ENCODE assay signal across 24 cellular contexts in the genomic region with DNA sequence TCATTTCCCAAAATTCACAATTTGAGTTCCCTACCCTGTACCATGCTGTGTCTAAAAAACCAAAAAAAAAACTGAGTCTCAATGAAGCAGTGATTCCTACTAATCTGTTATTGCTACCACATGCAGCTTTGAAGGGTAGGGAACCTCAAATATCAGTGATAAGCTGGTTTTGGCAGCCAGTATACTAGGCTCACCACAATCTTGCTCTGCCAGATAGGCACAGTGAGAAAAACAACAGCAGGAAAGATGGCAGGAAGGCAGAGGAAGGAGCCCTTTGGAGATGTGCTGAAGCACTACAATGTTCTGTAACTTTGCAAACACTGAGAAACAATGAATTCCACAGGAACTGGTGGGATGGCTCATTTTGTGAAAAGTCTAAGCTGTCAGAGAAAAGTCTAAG.
"Had no signal": no experiment of that assay in that cellular context is flagged by ENCODE, and none has a peak within 500 bp of the region (broad histone marks: within the 10 kb centered on the region; RNA-seq: fewer than 3 reads in every experiment).

No MANE protein-coding gene starts in this region.

- FAIRE-seq: small intestine had no signal

- ATAC-seq: activated naive CD4-positive, alpha-beta T cell treated with anti-CD3 and anti-CD28 coated beads, Interleukin-2, amount 50 U/mL, for 72 hours; psoas muscle; right lobe of liver; stimulated activated naive CD8-positive, alpha-beta T cell treated with anti-CD3 and anti-CD28 coated beads, Interleukin-15, amount 100 ng/mL, for 72 hours; WTC11 had no signal

- H3K27me3 ChIP-seq: brain microvascular endothelial cell, esophagus squamous epithelium, right lobe of liver, vagina had no signal

- H3K4me1 ChIP-seq: esophagus squamous epithelium, psoas muscle, right lobe of liver, vagina had no signal

- H3K27ac ChIP-seq: brain microvascular endothelial cell, esophagus squamous epithelium, psoas muscle, right lobe of liver, vagina had no signal

- H3K4me1 Mint-ChIP-seq: stimulated activated naive CD8-positive, alpha-beta T cell treated with anti-CD3 and anti-CD28 coated beads, Interleukin-15, amount 100 ng/mL, for 72 hours; WTC11 had no signal

- H3K4me3 Mint-ChIP-seq: activated CD4-positive, alpha-beta memory T cell treated with anti-CD3 and anti-CD28 coated beads for 36 hours; activated T-helper 1 cell treated with anti-CD3 and anti-CD28 coated beads, Interleukin-12 subunit alpha, Interleukin-12 subunit beta, Interleukin-2, Interleukin-4 antibody, amounts not matched to agents 30 ng/mL and 10 ng/mL and 1 ng/mL, durations not matched to agents 14 hours and 24 hours and 36 hours; stimulated activated naive CD8-positive, alpha-beta T cell treated with anti-CD3 and anti-CD28 coated beads, Interleukin-15, amount 100 ng/mL, for 72 hours; T-helper 1 cell treated with Interleukin-12 subunit alpha and Interleukin-12 subunit beta and Interleukin-4 antibody, amounts not matched to agents 30 μg/mL and 1 μg/mL, for 36 hours; WTC11 had no signal

- H3K9me3 ChIP-seq: esophagus squamous epithelium, psoas muscle, right lobe of liver, vagina had no signal

- H3K27ac Mint-ChIP-seq: activated CD4-positive, alpha-beta memory T cell treated with anti-CD3 and anti-CD28 coated beads for 36 hours; activated naive CD4-positive, alpha-beta T cell treated with anti-CD3 and anti-CD28 coated beads, Interleukin-2, amount 50 U/mL, for 72 hours; activated T-helper 1 cell treated with anti-CD3 and anti-CD28 coated beads, Interleukin-12 subunit alpha, Interleukin-12 subunit beta, Interleukin-2, Interleukin-4 antibody, amounts not matched to agents 30 ng/mL and 10 ng/mL and 1 ng/mL, durations not matched to agents 14 hours and 24 hours and 36 hours; stimulated activated naive CD8-positive, alpha-beta T cell treated with anti-CD3 and anti-CD28 coated beads, Interleukin-15, amount 100 ng/mL, for 72 hours; T-helper 1 cell treated with Interleukin-12 subunit alpha and Interleukin-12 subunit beta and Interleukin-4 antibody, amounts not matched to agents 30 μg/mL and 1 μg/mL, for 36 hours; WTC11 had no signal

- H3K9me3 Mint-ChIP-seq: activated CD4-positive, alpha-beta memory T cell treated with anti-CD3 and anti-CD28 coated beads for 36 hours; activated naive CD4-positive, alpha-beta T cell treated with anti-CD3 and anti-CD28 coated beads, Interleukin-2, amount 50 U/mL, for 72 hours; activated T-helper 1 cell treated with anti-CD3 and anti-CD28 coated beads, Interleukin-12 subunit alpha, Interleukin-12 subunit beta, Interleukin-2, Interleukin-4 antibody, amounts not matched to agents 30 ng/mL and 10 ng/mL and 1 ng/mL, durations not matched to agents 14 hours and 24 hours and 36 hours; stimulated activated naive CD8-positive, alpha-beta T cell treated with anti-CD3 and anti-CD28 coated beads, Interleukin-15, amount 100 ng/mL, for 72 hours; T-helper 1 cell treated with Interleukin-12 subunit alpha and Interleukin-12 subunit beta and Interleukin-4 antibody, amounts not matched to agents 30 μg/mL and 1 μg/mL, for 36 hours; WTC11 had no signal

- H3K4me3 ChIP-seq: esophagus squamous epithelium, psoas muscle, right lobe of liver, vagina had no signal

- DNase-seq: activated CD4-positive, alpha-beta memory T cell treated with anti-CD3 and anti-CD28 coated beads for 36 hours; activated CD4-positive, alpha-beta T cell treated with anti-CD3 and anti-CD28 coated beads for 4 hours; activated gamma-delta T cell treated with Interleukin-2 at 50 U/mL for 16 hours; activated T-cell treated with anti-CD3 and anti-CD28 coated beads for 4 hours; amygdala; brain microvascular endothelial cell; cortex of kidney; effector CD4-positive, alpha-beta T cell; esophagus squamous epithelium; foreskin fibroblast; hippocampal formation; islet precursor cell; psoas muscle; right lobe of liver; small intestine; stimulated activated CD4-positive, alpha-beta T cell treated with anti-CD3 and anti-CD28 coated beads, Interleukin-15, amount 100 ng/mL, for 24 hours; stimulated activated CD4-positive, alpha-beta T cell treated with anti-CD3 and anti-CD28 coated beads, Interleukin-2, amount 100 ng/mL, for 48 hours; stimulated activated naive CD8-positive, alpha-beta T cell treated with anti-CD3 and anti-CD28 coated beads, Interleukin-15, amount 100 ng/mL, for 72 hours; trophoblast cell had no signal

- H3K27me3 Mint-ChIP-seq: activated CD4-positive, alpha-beta memory T cell treated with anti-CD3 and anti-CD28 coated beads for 36 hours; stimulated activated naive CD8-positive, alpha-beta T cell treated with anti-CD3 and anti-CD28 coated beads, Interleukin-15, amount 100 ng/mL, for 72 hours had no signal
